18 cellular contexts compared by ENCODE assay signal in the genomic region with DNA sequence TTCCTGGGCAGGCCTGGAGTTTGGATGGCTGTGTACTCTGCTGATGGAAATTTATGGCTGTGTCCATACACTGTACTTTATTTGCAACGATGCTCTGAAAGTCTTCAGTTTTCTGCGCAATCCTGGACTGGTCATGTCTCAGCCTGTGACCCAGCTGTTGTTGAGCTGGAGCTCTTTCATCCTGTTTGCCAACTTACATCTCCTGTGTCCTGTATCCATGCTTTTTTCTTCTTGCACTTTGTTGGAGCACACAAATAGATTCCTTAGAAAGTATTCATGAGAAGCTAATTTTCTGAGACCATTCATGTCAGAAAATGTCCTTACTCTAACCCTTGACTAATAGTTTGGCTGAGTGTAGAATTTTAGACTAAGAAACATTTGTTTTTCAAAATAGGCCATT.
"Had no signal": no experiment of that assay in that cellular context is flagged by ENCODE, and none has a peak within 500 bp of the region (broad histone marks: within the 10 kb centered on the region; RNA-seq: fewer than 3 reads in every experiment).

No MANE protein-coding gene starts in this region.

- DNase-seq: activated CD4-positive, alpha-beta T cell treated with anti-CD3 and anti-CD28 coated beads, Interleukin-2, amount 50 U/mL, for 48 hours; activated gamma-delta T cell; adrenal gland; effector CD4-positive, alpha-beta T cell; foreskin keratinocyte; kidney glomerular epithelial cell; naive thymus-derived CD8-positive, alpha-beta T cell; pancreas; stimulated activated CD4-positive, alpha-beta T cell treated with anti-CD3 and anti-CD28 coated beads, Interleukin-12 subunit alpha, Interleukin-12 subunit beta, amount 100 ng/mL, for 4 hours; stimulated activated CD4-positive, alpha-beta T cell treated with anti-CD3 and anti-CD28 coated beads, Interleukin-1b, Interleukin-23, amount 100 ng/mL, for 48 hours; stimulated activated naive CD4-positive, alpha-beta T cell treated with Interleukin-2 at 50 U/mL for 16 hours; T-helper 17 cell; thyroid gland; WERI-Rb-1 had no signal

- H3K4me1 ChIP-seq: adrenal gland, breast epithelium, foreskin keratinocyte, pancreas, thyroid gland had no signal

- ATAC-seq: activated naive CD4-positive, alpha-beta T cell treated with anti-CD3 and anti-CD28 coated beads, Interleukin-2, amount 50 U/mL, for 72 hours; esophagus mucosa; foreskin keratinocyte; naive thymus-derived CD8-positive, alpha-beta T cell; T-helper 17 cell had no signal

- H3K9me3 ChIP-seq: adrenal gland, breast epithelium, neutrophil, pancreas, thyroid gland had no signal

- H3K36me3 ChIP-seq: adrenal gland, breast epithelium, neutrophil, pancreas, thyroid gland, WERI-Rb-1 had no signal

- H3K27me3 ChIP-seq: adrenal gland, breast epithelium, foreskin keratinocyte, neutrophil, pancreas, thyroid gland had no signal

- H3K4me3 ChIP-seq: adrenal gland, breast epithelium, pancreas, thyroid gland had no signal

- H3K27ac ChIP-seq: adrenal gland, foreskin keratinocyte, neutrophil, pancreas, thyroid gland, WERI-Rb-1 had no signal
